Comparison of ENCODE assay signal across 27 cellular contexts in genomic region chr7:123608991-123609882, GRCh38. TPM values are rescaled to one million over a fixed set of nuclear protein-coding genes. Genes with fewer than 3 reads are reported as not detected.
A peak's percentile ranks its signal among the peaks of the same experiment; 100 is the strongest.
DNase-seq lines count a peak whose midpoint lies in the region; ATAC-seq lines count a peak whose summit lies in the region.
"Had no signal": no experiment of that assay in that cellular context is flagged by ENCODE, and none has a peak within 500 bp of the region (broad histone marks: within the 10 kb centered on the region; RNA-seq: fewer than 3 reads in every experiment).

No MANE protein-coding gene starts in this region.

- no peak for ATAC-seq in stimulated activated naive CD8-positive, alpha-beta T cell treated with anti-CD3 and anti-CD28 coated beads, Interleukin-15, amount 100 ng/mL, for 72 hours
- no peak for ATAC-seq in stimulated activated naive CD8-positive, alpha-beta T cell treated with anti-CD3 and anti-CD28 coated beads, Interleukin-15, Interleukin-2, amounts not matched to agents 100 U/mL and 50 U/mL, for 24 hours
- ATAC-seq in left ventricle myocardium superior (peak; percentile 84), left colon (no peak)
- ATAC-seq: stimulated activated memory B cell treated with anti-CD40 and anti-IgM and Interleukin-4, amounts not matched to agents 10 μg/mL and 1 μg/mL and 100 μg/mL, for 72 hours; T-helper 17 cell had no signal

- no peaks in the 10 kb centered on the region for H3K4me1 Mint-ChIP-seq in stimulated activated naive CD8-positive, alpha-beta T cell treated with anti-CD3 and anti-CD28 coated beads, Interleukin-15, amount 100 ng/mL, for 72 hours
- H3K4me1 Mint-ChIP-seq: activated naive CD4-positive, alpha-beta T cell treated with anti-CD3 and anti-CD28 coated beads, Interleukin-2, amount 10 ng/mL, durations not matched to agents 7 days and 5 days; stimulated activated memory B cell treated with anti-CD40 and anti-IgM and Interleukin-4, amounts not matched to agents 10 μg/mL and 1 μg/mL and 100 μg/mL, for 72 hours; T-helper 17 cell had no signal

- H3K27ac Mint-ChIP-seq in stimulated activated naive CD8-positive, alpha-beta T cell treated with anti-CD3 and anti-CD28 coated beads, Interleukin-15, amount 100 ng/mL, for 72 hours, result peak overlapping the region; percentile 67 to 82
- H3K27ac Mint-ChIP-seq: activated naive CD4-positive, alpha-beta T cell treated with anti-CD3 and anti-CD28 coated beads, Interleukin-2, amount 10 ng/mL, durations not matched to agents 7 days and 5 days; stimulated activated memory B cell treated with anti-CD40 and anti-IgM and Interleukin-4, amounts not matched to agents 10 μg/mL and 1 μg/mL and 100 μg/mL, for 72 hours; T-helper 17 cell had no signal

- H3K9me3 Mint-ChIP-seq in stimulated activated naive CD8-positive, alpha-beta T cell treated with anti-CD3 and anti-CD28 coated beads, Interleukin-15, amount 100 ng/mL, for 72 hours, result no peaks in the 10 kb centered on the region
- H3K9me3 Mint-ChIP-seq: activated naive CD4-positive, alpha-beta T cell treated with anti-CD3 and anti-CD28 coated beads, Interleukin-2, amount 10 ng/mL, durations not matched to agents 7 days and 5 days; stimulated activated memory B cell treated with anti-CD40 and anti-IgM and Interleukin-4, amounts not matched to agents 10 μg/mL and 1 μg/mL and 100 μg/mL, for 72 hours had no signal

- no peak for DNase-seq in stimulated activated naive CD8-positive, alpha-beta T cell treated with anti-CD3 and anti-CD28 coated beads, Interleukin-15, amount 100 ng/mL, for 72 hours
- DNase-seq in stimulated activated naive CD8-positive, alpha-beta T cell treated with anti-CD3 and anti-CD28 coated beads, Interleukin-15, Interleukin-2, amounts not matched to agents 100 U/mL and 50 U/mL, for 24 hours, result no peak
- DNase-seq in SHP77 treated with DMSO at 0.1 percent for 48 hours (lab: John Stamatoyannopoulos, UW) (peak; percentile 47), left ventricle myocardium superior (no peak), OCI-M2 (lab: John Stamatoyannopoulos, UW; ENCODE audit: unreplicated experiment) (no peak), amygdala (lab: John Stamatoyannopoulos, UW) (no peak), left colon (no peak)
- no peak for DNase-seq in effector CD8-positive, alpha-beta T cell (lab: John Stamatoyannopoulos, UW)
- DNase-seq: activated CD4-positive, alpha-beta T cell treated with anti-CD3 and anti-CD28 coated beads for 4 hours; activated naive CD4-positive, alpha-beta T cell treated with anti-CD3 and anti-CD28 coated beads, Interleukin-2, amount 10 ng/mL, durations not matched to agents 7 days and 5 days; BE2C; COR-L47; dermis blood vessel endothelial cell; KG1; kidney; mammary epithelial cell; MV-4-11; NCI-H1694; NCI-H774; spleen; stimulated activated CD4-positive, alpha-beta T cell treated with anti-CD3 and anti-CD28 coated beads, Interleukin-2, amount 100 ng/mL, for 48 hours; T-helper 17 cell; testis had no signal

- intact Hi-C loops in left ventricle myocardium superior (cut with micrococcal nuclease) (no loop called here), left colon (cut with DNase I, micrococcal nuclease) (no loop called here)

- H3K4me3 Mint-ChIP-seq in stimulated activated naive CD8-positive, alpha-beta T cell treated with anti-CD3 and anti-CD28 coated beads, Interleukin-15, amount 100 ng/mL, for 72 hours, result no peak overlapping the region
- H3K4me3 Mint-ChIP-seq: activated naive CD4-positive, alpha-beta T cell treated with anti-CD3 and anti-CD28 coated beads, Interleukin-2, amount 10 ng/mL, durations not matched to agents 7 days and 5 days; stimulated activated memory B cell treated with anti-CD40 and anti-IgM and Interleukin-4, amounts not matched to agents 10 μg/mL and 1 μg/mL and 100 μg/mL, for 72 hours; T-helper 17 cell had no signal

- H3K27me3 Mint-ChIP-seq in stimulated activated naive CD8-positive, alpha-beta T cell treated with anti-CD3 and anti-CD28 coated beads, Interleukin-15, amount 100 ng/mL, for 72 hours, result peaks cover 38% of the 10 kb centered on the region
- H3K27me3 Mint-ChIP-seq: activated naive CD4-positive, alpha-beta T cell treated with anti-CD3 and anti-CD28 coated beads, Interleukin-2, amount 10 ng/mL, durations not matched to agents 7 days and 5 days had no signal

RNA-seq across cellular contexts. Expression of gene ASB15, which starts 7.6 kb away (rescaled TPM):
- 96.2 TPM for total RNA-seq in left ventricle myocardium superior
- total RNA-seq in left colon, result not detected
- total RNA-seq: activated CD8-positive, alpha-beta memory T cell treated with anti-CD3 and anti-CD28 coated beads for 36 hours; dermis blood vessel endothelial cell; fibroblast of lung; H1; kidney; mammary epithelial cell; spleen; T-helper 17 cell had no signal

RNA-seq across cellular contexts. Expression of gene LMOD2, which starts 46.4 kb away (rescaled TPM):
- total RNA-seq in left ventricle myocardium superior, result 431 TPM
- total RNA-seq in left colon, result not detected
- total RNA-seq: activated CD8-positive, alpha-beta memory T cell treated with anti-CD3 and anti-CD28 coated beads for 36 hours; dermis blood vessel endothelial cell; fibroblast of lung; kidney; mammary epithelial cell; spleen; T-helper 17 cell had no signal

RNA-seq across cellular contexts. Expression of gene NDUFA5, which starts 51.6 kb away (rescaled TPM):
- total RNA-seq in left ventricle myocardium superior (389 TPM), left colon (100 to 1,000 TPM in 1 of 2 donors, 10 to 100 TPM in 1; 98.6 to 117 TPM)

Comparison
In these comparisons a context has a peak if more than half of its experiments do, and no peak if none do; other contexts are left out.
1. RNA of gene ASB15, which starts 7.6 kb away (total RNA-seq): 96.2 TPM in left ventricle myocardium superior (single experiment); not detected in left colon; every median in the first group is over 10 times any median in the second.
2. RNA of gene LMOD2, which starts 46.4 kb away (total RNA-seq): 431 TPM in left ventricle myocardium superior (single experiment); not detected in left colon; every median in the first group is over 100 times any median in the second.